Comparison of ENCODE assay signal across 1 cellular context in the genomic region with DNA sequence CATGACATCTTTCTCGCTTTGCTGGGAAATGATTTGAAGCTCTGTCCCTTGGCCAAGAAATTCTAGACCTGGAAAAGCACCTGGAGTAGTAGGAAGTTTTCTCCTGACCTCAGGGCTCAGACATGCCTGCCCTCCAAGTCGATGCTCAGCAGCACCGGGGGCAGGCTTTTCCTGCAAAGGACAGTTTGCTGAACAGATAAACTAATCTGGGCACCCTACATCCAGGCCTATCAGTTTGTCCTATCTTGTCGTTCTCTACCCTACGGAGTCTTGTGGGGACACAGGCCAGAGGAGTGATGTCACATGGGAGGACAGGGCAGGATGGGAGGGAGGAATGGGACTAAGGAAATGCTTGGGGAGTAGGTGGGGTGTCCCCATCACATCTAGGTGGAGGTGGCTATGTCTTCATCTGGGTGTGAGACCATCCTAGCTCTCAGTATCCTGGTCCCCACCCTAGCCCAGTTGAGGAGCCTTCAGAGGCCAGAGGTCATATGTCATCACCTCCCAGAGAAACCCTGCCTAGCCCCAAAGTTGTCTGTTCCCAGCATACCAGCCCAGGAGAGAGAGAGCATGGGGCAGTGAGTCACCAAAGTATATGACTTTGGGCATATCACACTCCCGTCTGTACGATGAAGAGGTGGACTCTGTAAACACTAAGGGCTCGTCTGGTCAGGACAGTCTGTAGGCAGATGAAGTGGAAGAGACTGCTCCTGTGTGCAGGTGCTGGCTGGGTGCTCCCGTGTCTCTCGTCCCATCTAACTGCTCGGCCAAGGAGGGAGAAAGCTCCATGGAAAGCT.
TF ChIP-seq lines count a peak whose summit lies in the region.

No MANE protein-coding gene starts in this region.

TF ChIP-seq in WTC11, 78 proteins besides CTCF, POLR2A, EP300 and RAD21 (continued from another document):
- TF ChIP-seq, protein P1, sequence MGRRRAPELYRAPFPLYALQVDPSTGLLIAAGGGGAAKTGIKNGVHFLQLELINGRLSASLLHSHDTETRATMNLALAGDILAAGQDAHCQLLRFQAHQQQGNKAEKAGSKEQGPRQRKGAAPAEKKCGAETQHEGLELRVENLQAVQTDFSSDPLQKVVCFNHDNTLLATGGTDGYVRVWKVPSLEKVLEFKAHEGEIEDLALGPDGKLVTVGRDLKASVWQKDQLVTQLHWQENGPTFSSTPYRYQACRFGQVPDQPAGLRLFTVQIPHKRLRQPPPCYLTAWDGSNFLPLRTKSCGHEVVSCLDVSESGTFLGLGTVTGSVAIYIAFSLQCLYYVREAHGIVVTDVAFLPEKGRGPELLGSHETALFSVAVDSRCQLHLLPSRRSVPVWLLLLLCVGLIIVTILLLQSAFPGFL (CRISPR knock-in tag; IDR thresholded peaks at IDR 0.05; ENCODE audit: borderline replicate concordance) = no peak
- TF ChIP-seq, protein P2, sequence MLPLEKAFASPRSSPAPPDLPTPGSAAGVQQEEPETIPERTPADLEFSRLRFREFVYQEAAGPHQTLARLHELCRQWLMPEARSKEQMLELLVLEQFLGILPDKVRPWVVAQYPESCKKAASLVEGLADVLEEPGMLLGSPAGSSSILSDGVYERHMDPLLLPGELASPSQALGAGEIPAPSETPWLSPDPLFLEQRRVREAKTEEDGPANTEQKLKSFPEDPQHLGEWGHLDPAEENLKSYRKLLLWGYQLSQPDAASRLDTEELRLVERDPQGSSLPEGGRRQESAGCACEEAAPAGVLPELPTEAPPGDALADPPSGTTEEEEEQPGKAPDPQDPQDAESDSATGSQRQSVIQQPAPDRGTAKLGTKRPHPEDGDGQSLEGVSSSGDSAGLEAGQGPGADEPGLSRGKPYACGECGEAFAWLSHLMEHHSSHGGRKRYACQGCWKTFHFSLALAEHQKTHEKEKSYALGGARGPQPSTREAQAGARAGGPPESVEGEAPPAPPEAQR (CRISPR knock-in tag; IDR thresholded peaks at IDR 0.05) = no peak
- TF ChIP-seq GABPB1 (CRISPR knock-in tag; IDR thresholded peaks at IDR 0.05) = no peak
- TF ChIP-seq ZBTB21 (CRISPR knock-in tag; IDR thresholded peaks at IDR 0.05; ENCODE audit: borderline replicate concordance) = no peak
- TF ChIP-seq, protein P3, sequence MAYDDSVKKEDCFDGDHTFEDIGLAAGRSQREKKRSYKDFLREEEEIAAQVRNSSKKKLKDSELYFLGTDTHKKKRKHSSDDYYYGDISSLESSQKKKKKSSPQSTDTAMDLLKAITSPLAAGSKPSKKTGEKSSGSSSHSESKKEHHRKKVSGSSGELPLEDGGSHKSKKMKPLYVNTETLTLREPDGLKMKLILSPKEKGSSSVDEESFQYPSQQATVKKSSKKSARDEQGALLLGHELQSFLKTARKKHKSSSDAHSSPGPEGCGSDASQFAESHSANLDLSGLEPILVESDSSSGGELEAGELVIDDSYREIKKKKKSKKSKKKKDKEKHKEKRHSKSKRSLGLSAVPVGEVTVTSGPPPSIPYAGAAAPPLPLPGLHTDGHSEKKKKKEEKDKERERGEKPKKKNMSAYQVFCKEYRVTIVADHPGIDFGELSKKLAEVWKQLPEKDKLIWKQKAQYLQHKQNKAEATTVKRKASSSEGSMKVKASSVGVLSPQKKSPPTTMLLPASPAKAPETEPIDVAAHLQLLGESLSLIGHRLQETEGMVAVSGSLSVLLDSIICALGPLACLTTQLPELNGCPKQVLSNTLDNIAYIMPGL (CRISPR knock-in tag; IDR thresholded peaks at IDR 0.05) = no peak
- TF ChIP-seq SMAD4 (CRISPR knock-in tag; IDR thresholded peaks at IDR 0.05) = no peak
- no peak for TF ChIP-seq ETV6 (CRISPR knock-in tag; IDR thresholded peaks at IDR 0.05)
- TF ChIP-seq GRHL2 (CRISPR knock-in tag; IDR thresholded peaks at IDR 0.05; ENCODE audit: insufficient replicate concordance, severe bottlenecking) = no peak
